Comparison of ENCODE assay signal across 9 cellular contexts in the genomic region with DNA sequence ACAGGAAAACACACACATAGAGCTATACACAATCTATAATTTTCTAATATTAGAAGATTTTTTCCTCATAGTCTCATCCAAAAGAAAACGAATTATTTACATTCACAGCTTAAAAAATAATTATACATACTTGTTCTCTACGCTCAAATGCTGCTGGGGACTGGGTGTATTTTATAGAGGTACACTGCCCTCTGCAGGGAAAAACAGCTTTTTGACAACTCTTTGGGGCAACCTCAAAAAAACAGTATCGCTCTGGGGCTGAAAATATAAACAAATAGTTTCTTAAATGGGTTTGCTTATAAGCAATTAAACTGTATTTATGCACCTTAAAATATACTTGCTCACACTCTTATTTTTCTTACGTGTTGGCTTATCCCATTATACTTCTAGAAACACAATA.
DNase-seq lines count a peak whose midpoint lies in the region; ATAC-seq and TF ChIP-seq lines count a peak whose summit lies in the region.
"Had no signal": no experiment of that assay in that cellular context is flagged by ENCODE, and none has a peak within 500 bp of the region (broad histone marks: within the 10 kb centered on the region; RNA-seq: fewer than 3 reads in every experiment).

No MANE protein-coding gene starts in this region.

- no peak for DNase-seq in heart right ventricle
- DNase-seq in cardiac septum (ENCODE audit: low spot score) = no peak
- peak; percentile 9 for DNase-seq in fibroblast of the conjunctiva (ENCODE audit: low read depth)
- DNase-seq in activated naive CD8-positive, alpha-beta T cell treated with anti-CD3 and anti-CD28 coated beads, Interleukin-2, amount 50 U/mL, for 24 hours = no peak
- DNase-seq in thyroid gland = no peak

- peak in 6 of 9 donors; percentile 39 to 54 (median 46) for TF ChIP-seq CTCF in heart right ventricle (IDR thresholded peaks at IDR 0.05)
- peak; percentile 73 for TF ChIP-seq CTCF in OCI-LY3 (IDR thresholded peaks at IDR 0.05; ENCODE audit: low read depth, low read length)
- TF ChIP-seq CTCF in thyroid gland (IDR thresholded peaks at IDR 0.05) = peak in 1 of 6 experiments; percentile 24

- no peaks in the 10 kb centered on the region for H3K4me1 Mint-ChIP-seq in activated naive CD8-positive, alpha-beta T cell treated with anti-CD3 and anti-CD28 coated beads, Interleukin-2, amount 50 U/mL, for 24 hours

- no peaks in the 10 kb centered on the region for H3K4me1 ChIP-seq in heart right ventricle
- no peaks in the 10 kb centered on the region for H3K4me1 ChIP-seq in OCI-LY3 (ENCODE audit: low read length)
- no peaks in the 10 kb centered on the region for H3K4me1 ChIP-seq in thyroid gland
- H3K4me1 ChIP-seq: SJSA1 had no signal

- no peak for ATAC-seq in heart right ventricle
- ATAC-seq in activated naive CD8-positive, alpha-beta T cell treated with anti-CD3 and anti-CD28 coated beads, Interleukin-2, amount 50 U/mL, for 24 hours = no peak
- no peak for ATAC-seq in HG02610 (IDR thresholded peaks at IDR 0.05; ENCODE audit: unreplicated experiment)
- ATAC-seq in GM19023 (IDR thresholded peaks at IDR 0.05; ENCODE audit: unreplicated experiment) = no peak

- TF ChIP-seq POLR2A in thyroid gland (IDR thresholded peaks at IDR 0.05) = no peak

- H2AFZ ChIP-seq in OCI-LY3 (ENCODE audit: low read depth, low read length) = no peak overlapping the region

- no peak overlapping the region for H3K4me2 ChIP-seq in OCI-LY3 (ENCODE audit: low read length)

- WGBS in heart right ventricle, 2 donors = 12 to 16% methylated on average over 4 of the region's 4 CpGs
- WGBS in thyroid gland, 2 donors = 16 to 18% methylated on average over 4 of the region's 4 CpGs

- H3K27ac ChIP-seq in heart right ventricle (no peak overlapping the region), OCI-LY3 (ENCODE audit: low read length) (no peak overlapping the region), thyroid gland (no peak overlapping the region)
- H3K27ac ChIP-seq: SJSA1 had no signal

- H3K9ac ChIP-seq in OCI-LY3 (ENCODE audit: low read length) = no peak overlapping the region

- H3K27ac Mint-ChIP-seq in activated naive CD8-positive, alpha-beta T cell treated with anti-CD3 and anti-CD28 coated beads, Interleukin-2, amount 50 U/mL, for 24 hours = no peak overlapping the region

- H3K79me2 ChIP-seq in OCI-LY3 (ENCODE audit: low read length) = no peaks in the 10 kb centered on the region

- no peaks in the 10 kb centered on the region for H3K36me3 ChIP-seq in heart right ventricle
- no peaks in the 10 kb centered on the region for H3K36me3 ChIP-seq in OCI-LY3 (replicated peaks; ENCODE audit: low read depth, low read length)
- H3K36me3 ChIP-seq in thyroid gland = no peaks in the 10 kb centered on the region
- H3K36me3 ChIP-seq: SJSA1 had no signal

- H3K27me3 ChIP-seq in heart right ventricle (peaks cover 0 to 56% (median 21%) of the 10 kb centered on the region in 7 donors), OCI-LY3 (ENCODE audit: low read depth, low read length) (peaks cover 21% of the 10 kb centered on the region), thyroid gland (peaks cover 6% of the 10 kb centered on the region)
- H3K27me3 ChIP-seq: SJSA1 had no signal

- H3K9me3 ChIP-seq in heart right ventricle = no peaks in the 10 kb centered on the region
- no peaks in the 10 kb centered on the region for H3K9me3 ChIP-seq in OCI-LY3 (ENCODE audit: insufficient read depth, low read length)
- H3K9me3 ChIP-seq in thyroid gland = no peaks in the 10 kb centered on the region
- H3K9me3 ChIP-seq: SJSA1 had no signal

- no peaks in the 10 kb centered on the region for H3K9me3 Mint-ChIP-seq in activated naive CD8-positive, alpha-beta T cell treated with anti-CD3 and anti-CD28 coated beads, Interleukin-2, amount 50 U/mL, for 24 hours

- no peaks in the 10 kb centered on the region for H3K36me3 Mint-ChIP-seq in activated naive CD8-positive, alpha-beta T cell treated with anti-CD3 and anti-CD28 coated beads, Interleukin-2, amount 50 U/mL, for 24 hours (ENCODE audit: low read depth)

- no peaks in the 10 kb centered on the region for H4K20me1 ChIP-seq in OCI-LY3 (ENCODE audit: insufficient read depth, low read length)

- H3K4me3 Mint-ChIP-seq in activated naive CD8-positive, alpha-beta T cell treated with anti-CD3 and anti-CD28 coated beads, Interleukin-2, amount 50 U/mL, for 24 hours = no peak overlapping the region

- intact Hi-C loops in heart right ventricle (cut with DNase I) (no loop called here), cardiac septum (cut with DNase I) (no loop called here), thyroid gland (cut with DNase I) (no loop called here)

- no peaks in the 10 kb centered on the region for H3K27me3 Mint-ChIP-seq in activated naive CD8-positive, alpha-beta T cell treated with anti-CD3 and anti-CD28 coated beads, Interleukin-2, amount 50 U/mL, for 24 hours

- H3K4me3 ChIP-seq in heart right ventricle (no peak overlapping the region), OCI-LY3 (ENCODE audit: low read length) (no peak overlapping the region), thyroid gland (replicated peaks in 1 of 3) (no peak overlapping the region)
- H3K4me3 ChIP-seq: SJSA1 had no signal
